ENCODE assay signal across 16 cellular contexts in genomic region chr17:57684711-57685498, GRCh38.
"Had no signal": no experiment of that assay in that cellular context is flagged by ENCODE, and none has a peak within 500 bp of the region (broad histone marks: within the 10 kb centered on the region; RNA-seq: fewer than 3 reads in every experiment).

No MANE protein-coding gene starts in this region.

- H3K9me3 ChIP-seq: pancreas, upper lobe of left lung had no signal

- H3K4me1 ChIP-seq: adrenal gland, pancreas, upper lobe of left lung had no signal

- ATAC-seq: activated T-helper 17 cell treated with anti-CD3 and anti-CD28 coated beads, Interleukin-2, amount 50 U/mL, for 72 hours; left ventricle myocardium superior; pancreas had no signal

- H3K36me3 ChIP-seq: adrenal gland, pancreas, upper lobe of left lung had no signal

- H3K27ac ChIP-seq: adrenal gland, pancreas, skin epidermis, upper lobe of left lung had no signal

- H3K4me1 Mint-ChIP-seq: activated T-helper 17 cell treated with anti-CD3 and anti-CD28 coated beads, Interleukin-2, amount 50 U/mL, for 72 hours had no signal

- H3K27me3 ChIP-seq: adrenal gland, pancreas, upper lobe of left lung had no signal

- H3K9me3 Mint-ChIP-seq: activated T-helper 17 cell treated with anti-CD3 and anti-CD28 coated beads, Interleukin-2, amount 50 U/mL, for 72 hours; neural crest cell had no signal

- H3K4me3 Mint-ChIP-seq: activated naive CD4-positive, alpha-beta T cell treated with anti-CD3 and anti-CD28 coated beads for 36 hours; activated T-helper 17 cell treated with anti-CD3 and anti-CD28 coated beads, Interleukin-2, amount 50 U/mL, for 72 hours; neural crest cell had no signal

- H3K27me3 Mint-ChIP-seq: activated T-helper 17 cell treated with anti-CD3 and anti-CD28 coated beads, Interleukin-2, amount 50 U/mL, for 72 hours had no signal

- DNase-seq: activated naive CD4-positive, alpha-beta T cell treated with anti-CD3 and anti-CD28 coated beads for 36 hours; activated T-cell treated with anti-CD3 and anti-CD28 coated beads for 4 hours; adrenal gland; caudate nucleus; cortex of kidney; effector memory CD4-positive, alpha-beta T cell; left ventricle myocardium superior; mesendoderm; pancreas; retina; stimulated activated CD4-positive, alpha-beta T cell treated with anti-CD3 and anti-CD28 coated beads, Interleukin-4, amount 100 ng/mL, for 4 hours; T-helper 9 cell; upper lobe of left lung had no signal

- H3K27ac Mint-ChIP-seq: activated naive CD4-positive, alpha-beta T cell treated with anti-CD3 and anti-CD28 coated beads for 36 hours; activated T-helper 17 cell treated with anti-CD3 and anti-CD28 coated beads, Interleukin-2, amount 50 U/mL, for 72 hours had no signal

- H3K4me3 ChIP-seq: adrenal gland, pancreas, skin epidermis, upper lobe of left lung had no signal
